In the genomic region with DNA sequence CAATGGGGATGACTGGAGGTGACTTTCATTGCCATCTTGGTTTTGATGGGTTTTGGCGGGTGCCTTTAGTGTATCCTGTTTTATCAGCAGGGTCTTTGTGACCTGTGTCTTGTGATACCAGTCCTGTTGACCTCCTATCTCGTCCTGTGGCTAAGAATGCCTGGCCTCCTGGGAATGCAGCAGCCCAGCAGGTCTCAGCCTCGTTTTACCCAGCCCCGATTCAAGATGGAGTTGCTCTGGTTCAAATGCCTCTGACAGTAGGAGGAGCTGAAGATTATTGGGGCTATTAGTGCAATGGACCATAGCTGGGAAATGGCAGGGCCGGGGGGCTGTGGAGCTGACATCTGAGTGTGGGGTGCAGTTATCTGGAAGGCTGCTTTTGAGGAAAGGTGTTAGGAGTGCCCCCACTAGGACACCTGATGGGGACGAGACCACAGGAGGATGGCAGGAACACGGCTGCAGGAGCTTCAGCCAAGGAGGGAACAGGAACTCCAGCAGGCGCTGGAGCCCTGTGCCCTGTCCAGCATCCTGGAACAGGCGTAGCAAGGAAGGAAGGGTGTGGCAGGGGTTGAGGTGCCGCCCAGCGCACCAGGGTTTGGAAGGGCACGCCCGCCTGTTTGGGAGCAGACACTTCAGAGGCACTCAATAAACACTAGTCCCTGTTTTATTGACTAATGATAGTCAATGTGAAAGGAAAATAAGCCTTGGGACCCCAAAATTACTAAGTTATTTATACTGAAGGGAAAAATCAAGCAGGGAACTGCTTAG, we compare ENCODE assay signal across 17 cellular contexts.
"Had no signal": no experiment of that assay in that cellular context is flagged by ENCODE, and none has a peak within 500 bp of the region (broad histone marks: within the 10 kb centered on the region; RNA-seq: fewer than 3 reads in every experiment).

No MANE protein-coding gene starts in this region.

- H3K4me1 Mint-ChIP-seq: T-cell had no signal

- H3K9me3 ChIP-seq: neutrophil, pancreas, thyroid gland, uterus had no signal

- ATAC-seq: activated CD8-positive, alpha-beta memory T cell treated with anti-CD3 and anti-CD28 coated beads, Interleukin-2, amount 10 ng/mL, durations not matched to agents 7 days and 5 days; left lobe of liver; pancreas; SK-N-SH treated with all-trans-retinoic acid at 6 μM for 48 hours; stimulated activated naive B cell treated with anti-CD40 and anti-IgM and Interleukin-4, amounts not matched to agents 10 μg/mL and 1 μg/mL and 100 μg/mL, for 72 hours; T-cell had no signal

- DNase-seq: activated CD4-positive, alpha-beta T cell treated with anti-CD3 and anti-CD28 coated beads for 1 hour; activated CD4-positive, alpha-beta T cell treated with anti-CD3 and anti-CD28 coated beads, Interleukin-2, amount 50 U/mL, for 4 hours; activated CD8-positive, alpha-beta memory T cell treated with anti-CD3 and anti-CD28 coated beads, Interleukin-2, amount 10 ng/mL, durations not matched to agents 7 days and 5 days; activated naive CD4-positive, alpha-beta T cell; hypothalamus; naive thymus-derived CD4-positive, alpha-beta T cell; stimulated activated naive B cell treated with anti-CD40 and anti-IgM and Interleukin-4, amounts not matched to agents 10 μg/mL and 1 μg/mL and 100 μg/mL, for 72 hours; T-cell; T-helper 9 cell; thyroid gland; uterus had no signal

- H3K27me3 ChIP-seq: pancreas, thyroid gland, uterus had no signal

- H3K36me3 Mint-ChIP-seq: memory B cell, T-cell had no signal

- H3K27me3 Mint-ChIP-seq: brain had no signal

- H3K9me3 Mint-ChIP-seq: T-cell had no signal

- H3K4me3 Mint-ChIP-seq: activated CD8-positive, alpha-beta memory T cell treated with anti-CD3 and anti-CD28 coated beads, Interleukin-2, amount 10 ng/mL, durations not matched to agents 7 days and 5 days; brain; memory B cell; naive thymus-derived CD4-positive, alpha-beta T cell; stimulated activated naive B cell treated with anti-CD40 and anti-IgM and Interleukin-4, amounts not matched to agents 10 μg/mL and 1 μg/mL and 100 μg/mL, for 72 hours; T-cell had no signal

- H3K4me3 ChIP-seq: pancreas, thyroid gland, uterus had no signal

- H3K36me3 ChIP-seq: neutrophil, pancreas, thyroid gland, uterus had no signal

- H3K27ac ChIP-seq: neutrophil, pancreas, thyroid gland, uterus had no signal

- H3K4me1 ChIP-seq: pancreas, thyroid gland, uterus had no signal

- H3K27ac Mint-ChIP-seq: activated CD8-positive, alpha-beta memory T cell treated with anti-CD3 and anti-CD28 coated beads, Interleukin-2, amount 10 ng/mL, durations not matched to agents 7 days and 5 days; brain; memory B cell; stimulated activated naive B cell treated with anti-CD40 and anti-IgM and Interleukin-4, amounts not matched to agents 10 μg/mL and 1 μg/mL and 100 μg/mL, for 72 hours; T-cell had no signal
